ENCODE assay signal across 20 cellular contexts in genomic region chr6:121890307-121890910, GRCh38.
DNase-seq lines count a peak whose midpoint lies in the region; FAIRE-seq and TF ChIP-seq lines count a peak whose summit lies in the region.
"Had no signal": no experiment of that assay in that cellular context is flagged by ENCODE, and none has a peak within 500 bp of the region (broad histone marks: within the 10 kb centered on the region; RNA-seq: fewer than 3 reads in every experiment).

No MANE protein-coding gene starts in this region.

- H3K79me2 ChIP-seq in H1 (ENCODE audit: control insufficient read depth in 1 of 2, insufficient read depth in 2 of 2, low read length in 2 of 2): no peaks in the 10 kb centered on the region

- H3K14ac ChIP-seq in H1 (ENCODE audit: insufficient read length): no peak overlapping the region

- H4K8ac ChIP-seq in H1 (ENCODE audit: extremely low read depth, insufficient read depth, low read length): no peak overlapping the region

- POLR2A ChIA-PET in H1 (lab: Charles Lee; ENCODE audit: partially characterized antibody): no interaction called here

- H2AFZ ChIP-seq in H1 (ENCODE audit: low read length): peak overlapping the region; percentile 49; the same call in 1 of the 2 replicates

- H3K4me3 Mint-ChIP-seq in neural crest cell: no peak overlapping the region
- H3K4me3 Mint-ChIP-seq: T-helper 2 cell treated with Interferon-gamma antibody and Interleukin-4, amounts not matched to agents 5 μg/mL and 100 μg/mL, for 36 hours had no signal

- H3K36me3 Mint-ChIP-seq in neural crest cell (ENCODE audit: low read depth): no peaks in the 10 kb centered on the region

- 0 out of 2 replicates have a peak overlapping the region, but pooled peaks have one; percentile 23 for H2BK20ac ChIP-seq in H1 (ENCODE audit: low read length)

- no peak overlapping the region for H3K4me2 ChIP-seq in H1 (ENCODE audit: insufficient read depth in 1 of 2, low read depth in 2 of 2, low read length in 2 of 2)

- no peak overlapping the region for H3K27ac ChIP-seq in H1 (ENCODE audit: low read depth, low read length)
- H3K27ac ChIP-seq: gastroesophageal sphincter, left ventricle myocardium inferior, stomach, upper lobe of right lung had no signal

- 46% methylated on average over 2 of the region's 2 CpGs; no CpG with 5 or more reads in 1 of the 2 experiments for WGBS in H1 (ENCODE audit: extremely low coverage in 1 of 2, insufficient coverage in 1 of 2, insufficient read length in 1 of 2, insufficient replicate concordance in 2 of 2, low coverage in 1 of 2, low lambda C conversion rate in 2 of 2, missing lambda C conversion rate in 1 of 2), 2 experiments

- H3K9ac ChIP-seq in H1 (replicated peaks in 1 of 4; ENCODE audit: extremely low read depth in 1 of 4, low read depth in 3 of 4, low read length in 3 of 4): no peak overlapping the region

- H3K4me1 Mint-ChIP-seq in neural crest cell: peaks cover 6% of the 10 kb centered on the region

- H3K4ac ChIP-seq in H1 (replicated peaks; ENCODE audit: insufficient read length, low read depth, low read length): no peak overlapping the region

- no peak overlapping the region for H2AK5ac ChIP-seq in H1 (ENCODE audit: low read depth, low read length)

- H3K23me2 ChIP-seq in H1 (ENCODE audit: low read depth, low read length): no peaks in the 10 kb centered on the region

- H4K5ac ChIP-seq in H1 (ENCODE audit: insufficient read length, low read depth, low read length): no peak overlapping the region

- no peaks in the 10 kb centered on the region for H3K27me3 ChIP-seq in H7 (ENCODE audit: control insufficient read depth, insufficient read depth, low read length)
- no peaks in the 10 kb centered on the region for H3K27me3 ChIP-seq in H1 (replicated peaks in 1 of 4; ENCODE audit: control insufficient read depth in 3 of 4, extremely low read depth in 1 of 4, insufficient read depth in 3 of 4, low read length in 3 of 4)
- H3K27me3 ChIP-seq: gastroesophageal sphincter, MG63, stomach, upper lobe of right lung had no signal

- H3K36me3 ChIP-seq in H7 (replicated peaks; ENCODE audit: control insufficient read depth, insufficient read depth, low read length) (no peaks in the 10 kb centered on the region), H1 (ENCODE audit: control insufficient read depth in 2 of 4, insufficient read depth in 4 of 4, low read length in 3 of 4) (no peaks in the 10 kb centered on the region)
- H3K36me3 ChIP-seq: gastroesophageal sphincter, left ventricle myocardium inferior, MG63, stomach, upper lobe of right lung had no signal

- H4K20me1 ChIP-seq in H1 (replicated peaks in 1 of 2; ENCODE audit: control insufficient read depth in 1 of 2, insufficient read depth in 2 of 2, low read length in 2 of 2): no peaks in the 10 kb centered on the region

- no peaks in the 10 kb centered on the region for H3K79me1 ChIP-seq in H1 (ENCODE audit: low read depth, low read length)

- H2BK15ac ChIP-seq in H1 (ENCODE audit: low read length): no peak overlapping the region

- FAIRE-seq in H1 (lab: Jason Lieb, UNC): no peak
- FAIRE-seq: GM19239 had no signal

- peak overlapping the region; percentile 60; the same call in 1 of the 2 replicates for H2BK5ac ChIP-seq in H1 (ENCODE audit: low read depth, low read length)

- H3K23ac ChIP-seq in H1 (ENCODE audit: insufficient read length): no peak overlapping the region

- peak overlapping the region; percentile 28 for H3K27ac Mint-ChIP-seq in neural crest cell (ENCODE audit: unreplicated experiment)
- H3K27ac Mint-ChIP-seq: T-helper 2 cell treated with Interferon-gamma antibody and Interleukin-4, amounts not matched to agents 5 μg/mL and 100 μg/mL, for 36 hours had no signal

- peaks cover 3% of the 10 kb centered on the region for H3K9me3 Mint-ChIP-seq in neural crest cell
- H3K9me3 Mint-ChIP-seq: T-helper 2 cell treated with Interferon-gamma antibody and Interleukin-4, amounts not matched to agents 5 μg/mL and 100 μg/mL, for 36 hours had no signal

- CTCF ChIA-PET in H1 (lab: Charles Lee; ENCODE audit: partially characterized antibody): interaction anchor here (0.5 to 1.0 kb wide), 3 partner anchors 41 to 262 kb away, joined by 3 to 4 read pairs (median 3); no protein-coding TSS in a partner anchor

- H3K4me3 ChIP-seq in H7 (ENCODE audit: insufficient read depth, low read depth, low read length) (no peak overlapping the region), H1 (ENCODE audit: extremely low read depth in 1 of 4, insufficient read depth in 2 of 4, low read depth in 3 of 4, low read length in 4 of 4) (no peak overlapping the region)
- H3K4me3 ChIP-seq: gastroesophageal sphincter, left ventricle myocardium inferior, MG63, stomach, upper lobe of right lung had no signal

- no peaks in the 10 kb centered on the region for H3K27me3 Mint-ChIP-seq in neural crest cell (ENCODE audit: low read depth)

- DNase-seq in H7: peak; percentile 9
- DNase-seq in NCI-H524 (lab: John Stamatoyannopoulos, UW): peak; percentile 45 to 69
- no peak for DNase-seq in H1 (ENCODE audit: low read depth in 1 of 2, low spot score in 2 of 2)
- no peak for DNase-seq in neural crest cell (ENCODE audit: low read depth, low spot score)
- DNase-seq in activated effector memory CD4-positive, alpha-beta T cell treated with Interleukin-2 at 50 U/mL for 16 hours: no peak
- DNase-seq in NK-92 (lab: John Stamatoyannopoulos, UW; ENCODE audit: unreplicated experiment): no peak
- DNase-seq in NCI-H345 treated with DMSO at 0.1 percent for 48 hours (lab: John Stamatoyannopoulos, UW; ENCODE audit: unreplicated experiment): no peak
- DNase-seq: activated CD4-positive, alpha-beta T cell treated with anti-CD3 and anti-CD28 coated beads for 1 hour; cortex of kidney; left ventricle myocardium inferior; MG63; NCI-H1694; NCI-H345; SIG-M5; stimulated activated CD4-positive, alpha-beta T cell treated with anti-CD3 and anti-CD28 coated beads, Interleukin-1b, Interleukin-23, amount 100 ng/mL, for 48 hours; stomach; upper lobe of right lung had no signal

- TF ChIP-seq POLR2A in H1 (IDR thresholded peaks at IDR 0.05; ENCODE audit: control extremely low read depth in 1 of 2, low read depth in 2 of 2, low read length in 2 of 2): no peak

- no peak overlapping the region for H3K56ac ChIP-seq in H1 (replicated peaks; ENCODE audit: insufficient read length, low read depth, low read length)

- H2BK120ac ChIP-seq in H1 (replicated peaks; ENCODE audit: low read depth, low read length): no peak overlapping the region

- TF ChIP-seq CTCF in H1 (IDR thresholded peaks at IDR 0.05; ENCODE audit: control extremely low read depth in 1 of 3, insufficient read depth in 1 of 3, low read depth in 1 of 3, low read length in 3 of 3): no peak
- no peak for TF ChIP-seq CTCF in neural crest cell (conservative IDR thresholded peaks at IDR 0.05)

- no peak for TF ChIP-seq RAD21 in H1 (IDR thresholded peaks at IDR 0.05 in 1 of 2, conservative IDR thresholded peaks at IDR 0.05 in 1 of 2; ENCODE audit: low read depth in 2 of 2, low read length in 2 of 2)

- H2BK12ac ChIP-seq in H1 (ENCODE audit: low read depth, low read length): no peak overlapping the region

- no peak overlapping the region for H4K91ac ChIP-seq in H1 (replicated peaks; ENCODE audit: insufficient read length, low read length)

- H3K9me3 ChIP-seq in H1 (ENCODE audit: insufficient read depth in 2 of 2, low read depth in 1 of 2, low read length in 1 of 2): no peaks in the 10 kb centered on the region
- H3K9me3 ChIP-seq: gastroesophageal sphincter, left ventricle myocardium inferior, MG63, stomach, upper lobe of right lung had no signal

- no peak for TF ChIP-seq EP300 in H1 (IDR thresholded peaks at IDR 0.05; ENCODE audit: borderline replicate concordance in 1 of 2, low read depth in 2 of 2, low read length in 2 of 2)

- H3K4me1 ChIP-seq in H1 (replicated peaks in 1 of 4; ENCODE audit: control insufficient read depth in 3 of 4, insufficient read depth in 4 of 4, low read length in 3 of 4): peaks cover 0 to 8% (median 1%) of the 10 kb centered on the region in 4 experiments; a peak in 2 of 7 replicates
- H3K4me1 ChIP-seq: gastroesophageal sphincter, left ventricle myocardium inferior, stomach, upper lobe of right lung had no signal

- H3K18ac ChIP-seq in H1 (ENCODE audit: extremely low read depth, low read length): no peak overlapping the region

TF ChIP-seq in H1, 55 proteins besides CTCF, POLR2A, EP300 and RAD21:
- TF ChIP-seq SIRT6 (IDR thresholded peaks at IDR 0.05; ENCODE audit: low read length): no peak
- no peak for TF ChIP-seq PHF8 (conservative IDR thresholded peaks at IDR 0.05; ENCODE audit: low read depth, low read length)
- no peak for TF ChIP-seq SIX5 (IDR thresholded peaks at IDR 0.05; ENCODE audit: low read depth, low read length)
- TF ChIP-seq SP2 (IDR thresholded peaks at IDR 0.05; ENCODE audit: low read length): no peak
- no peak for TF ChIP-seq CTBP2 (IDR thresholded peaks at IDR 0.05; ENCODE audit: borderline replicate concordance, insufficient read depth, insufficient read length, low read length)
- no peak for TF ChIP-seq SIN3A (conservative IDR thresholded peaks at IDR 0.05 in 1 of 2, IDR thresholded peaks at IDR 0.05 in 1 of 2; ENCODE audit: low read depth in 1 of 2, low read length in 2 of 2)

Comparison
In these comparisons a context has a peak if more than half of its experiments do, and no peak if none do; other contexts are left out.
1. DNase-seq: peak in H7 (single experiment) and NCI-H524 (2 of 2); none in H1 (0 of 2), neural crest cell (single experiment), activated effector memory CD4-positive, alpha-beta T cell treated with Interleukin-2 at 50 U/mL for 16 hours (single experiment), NK-92 (single experiment) and NCI-H345 treated with DMSO at 0.1 percent for 48 hours (single experiment).